Comparison of ENCODE assay signal across 19 cellular contexts in the genomic region with DNA sequence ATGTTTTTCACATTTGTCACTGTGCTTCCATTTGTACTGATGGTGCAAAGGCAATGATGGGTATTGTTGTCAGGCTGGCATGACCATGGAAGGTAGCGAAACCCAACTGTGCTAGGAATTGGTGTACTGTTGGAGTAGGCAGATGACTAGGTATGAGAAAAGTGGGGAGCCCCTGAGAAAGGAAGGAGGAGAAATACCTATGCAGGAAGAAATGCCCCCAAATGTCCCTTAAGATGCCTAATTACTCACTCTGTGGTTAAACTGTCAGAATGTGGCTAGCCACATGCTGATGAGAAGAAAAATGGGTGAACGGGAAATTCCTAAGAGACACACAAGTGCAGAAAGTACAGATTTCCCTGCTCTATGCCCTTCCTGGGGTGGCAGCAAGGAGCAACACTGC.
DNase-seq lines count a peak whose midpoint lies in the region; ATAC-seq and TF ChIP-seq lines count a peak whose summit lies in the region.
"Had no signal": no experiment of that assay in that cellular context is flagged by ENCODE, and none has a peak within 500 bp of the region (broad histone marks: within the 10 kb centered on the region; RNA-seq: fewer than 3 reads in every experiment).

No MANE protein-coding gene starts in this region.

- no peak overlapping the region for H3K9ac ChIP-seq in BLaER1

- TF ChIP-seq POLR2A in suprapubic skin (IDR thresholded peaks at IDR 0.05): no peak

- H3K4me1 ChIP-seq in BLaER1: peaks cover 30% of the 10 kb centered on the region
- H3K4me1 ChIP-seq in suprapubic skin: no peaks in the 10 kb centered on the region

- 68% methylated on average over 2 of the region's 2 CpGs for WGBS in suprapubic skin

- no peaks in the 10 kb centered on the region for H4K20me1 ChIP-seq in BLaER1

- H3K27me3 ChIP-seq in BLaER1: no peaks in the 10 kb centered on the region
- no peaks in the 10 kb centered on the region for H3K27me3 ChIP-seq in suprapubic skin

- peak overlapping the region; percentile 77 for H3K4me2 ChIP-seq in BLaER1
- H3K4me2 ChIP-seq: PC-9 had no signal

- no peak for TF ChIP-seq EP300 in suprapubic skin (IDR thresholded peaks at IDR 0.05)

- peak; percentile 54 for DNase-seq in GM12865 (ENCODE audit: low read depth)
- peak; percentile 1 for DNase-seq in M059J (ENCODE audit: low read depth)
- DNase-seq in islet precursor cell: peak; percentile 29
- no peak for DNase-seq in cortex of kidney (lab: John Stamatoyannopoulos, UW)
- DNase-seq in suprapubic skin (ENCODE audit: low spot score in 2 of 2): no peak
- DNase-seq: AML-193; Calu3; CD4-positive, alpha-beta T cell; DMS79; GF-D8; H7; NCI-H1105; NCI-H1694 treated with DMSO at 0.1 percent for 48 hours; NCI-H748 treated with DMSO at 0.1 percent for 48 hours; PC-9 had no signal

- no peak overlapping the region for H3K4me3 ChIP-seq in BLaER1
- H3K4me3 ChIP-seq in GM12865 (ENCODE audit: low read depth, low read length): no peak overlapping the region
- H3K4me3 ChIP-seq in suprapubic skin: no peak overlapping the region
- H3K4me3 ChIP-seq: PC-9, SK-N-MC had no signal

- H3K27ac ChIP-seq in BLaER1 (no peak overlapping the region), suprapubic skin (no peak overlapping the region)
- H3K27ac ChIP-seq: PC-9, SK-N-MC had no signal

- H3K9me3 ChIP-seq in BLaER1 (no peaks in the 10 kb centered on the region), suprapubic skin (no peaks in the 10 kb centered on the region)

- TF ChIP-seq CTCF in GM12865 (IDR thresholded peaks at IDR 0.05; ENCODE audit: insufficient read depth, low read depth, low read length, missing control alignments) (no peak), suprapubic skin (IDR thresholded peaks at IDR 0.05) (no peak)

- H3K36me3 ChIP-seq in BLaER1 (no peaks in the 10 kb centered on the region), suprapubic skin (no peaks in the 10 kb centered on the region)

- ATAC-seq in HG02623 (IDR thresholded peaks at IDR 0.05; ENCODE audit: unreplicated experiment): no peak
- ATAC-seq: Right ventricle myocardium inferior had no signal

Comparison
In these comparisons a context has a peak if more than half of its experiments do, and no peak if none do; other contexts are left out.
1. DNase-seq: peak in GM12865 (single experiment), M059J (single experiment) and islet precursor cell (single experiment); none in cortex of kidney (single experiment) and suprapubic skin (0 of 2).